In genomic region chr5:177546262-177546741, GRCh38 we compare ENCODE assay signal across 8 cellular contexts. TPM values are rescaled to one million over a fixed set of nuclear protein-coding genes. Genes with fewer than 3 reads are reported as not detected.
DNase-seq lines count a peak whose midpoint lies in the region; ATAC-seq, FAIRE-seq and TF ChIP-seq lines count a peak whose summit lies in the region.

No MANE protein-coding gene starts in this region.

- peak; percentile 77 for ATAC-seq in body of pancreas

- TF ChIP-seq CTCF in AG04449 (IDR thresholded peaks at IDR 0.05; ENCODE audit: insufficient read depth, low read length, missing control alignments) (peak; percentile 17), body of pancreas (IDR thresholded peaks at IDR 0.05) (peak in 1 of 7 experiments; percentile 10), kidney epithelial cell (IDR thresholded peaks at IDR 0.05; ENCODE audit: insufficient read depth, low read length, poor library complexity, severe bottlenecking) (peak; percentile 5)

- POLR2A ChIA-PET in AG04449 (lab: Yijun Ruan, JAX) = interaction anchor here (1.0 to 2.6 kb wide), 7 partner anchors 9 to 98 kb away, joined by 4 to 29 read pairs (median 13); partner anchors contain the start of genes B4GALT7, DDX41 and PDLIM7

- H3K27ac ChIP-seq in HUES64 (ENCODE audit: low read depth, low read length) (peak overlapping the region; percentile 1; the same call in 1 of the 2 replicates), body of pancreas (peak overlapping the region in 3 of 4 donors; percentile 49 to 64 (median 51)), temporal lobe (ENCODE audit: low read depth, low read length) (peak overlapping the region; percentile 52), small intestine (ENCODE audit: low read depth in 1 of 2, low read length in 1 of 2) (peak overlapping the region in 1 of 2 donors; percentile 83)

- H3K4me3 ChIP-seq in AG04449 (ENCODE audit: low read depth, low read length) (no peak overlapping the region), HUES64 (ENCODE audit: low read length) (no peak overlapping the region), body of pancreas (no peak overlapping the region), kidney epithelial cell (ENCODE audit: low read depth, low read length) (no peak overlapping the region), small intestine (ENCODE audit: low read depth in 1 of 2, low read length in 2 of 2) (no peak overlapping the region)

- H3K36me3 ChIP-seq in HUES64 (ENCODE audit: insufficient read depth, low read length) (peaks cover 21% of the 10 kb centered on the region), body of pancreas (replicated peaks in 1 of 2; ENCODE audit: insufficient read depth in 1 of 2, low read depth in 2 of 2) (no peaks in the 10 kb centered on the region), kidney epithelial cell (ENCODE audit: control insufficient read depth, insufficient read depth, low read length) (no peaks in the 10 kb centered on the region), small intestine (ENCODE audit: control insufficient read depth in 2 of 2, insufficient read depth in 2 of 2, low read length in 2 of 2) (peaks cover 0 to 2% of the 10 kb centered on the region in 2 donors)

- TF ChIP-seq POLR2A in body of pancreas (IDR thresholded peaks at IDR 0.05) = no peak

- peak; percentile 94 for DNase-seq in AG04449 (ENCODE audit: low read depth, low spot score)
- peak in 3 of 4 donors; percentile 26 to 62 (median 58) for DNase-seq in body of pancreas
- peak; percentile 93 for DNase-seq in kidney epithelial cell (ENCODE audit: low read depth)
- no peak for DNase-seq in T-helper 1 cell
- no peak for DNase-seq in cerebellar cortex (ENCODE audit: low spot score)
- no peak for DNase-seq in small intestine

- CTCF ChIA-PET in AG04449 (lab: Yijun Ruan, JAX) = interaction anchor here (1.1 to 2.7 kb wide), 6 partner anchors 9 to 61 kb away, joined by 3 to 15 read pairs (median 6); partner anchors contain the start of gene TMED9

- H3K9ac ChIP-seq in HUES64 (ENCODE audit: low read depth, low read length) = no peak overlapping the region

- intact Hi-C loops in body of pancreas (cut with DNase I) = no loop called here

- peaks cover 10% of the 10 kb centered on the region; the same call in 1 of the 2 replicates for H3K4me1 ChIP-seq in HUES64 (ENCODE audit: insufficient read depth, low read length)
- peaks cover 46% of the 10 kb centered on the region for H3K4me1 ChIP-seq in body of pancreas
- peaks cover 0 to 2% of the 10 kb centered on the region in 2 donors for H3K4me1 ChIP-seq in small intestine (ENCODE audit: control insufficient read depth in 2 of 2, insufficient read depth in 1 of 2, low read depth in 1 of 2, low read length in 1 of 2)

- no peak for FAIRE-seq in small intestine (lab: Jason Lieb, UNC)

- WGBS in HUES64 = 85% methylated on average over 1 of the region's 1 CpG
- 67 to 71% methylated on average over 1 of the region's 1 CpG for WGBS in body of pancreas, 2 donors
- 78 to 91% (median 78%) methylated on average over 1 of the region's 1 CpG for WGBS in small intestine, 3 donors

- no peaks in the 10 kb centered on the region for H3K27me3 ChIP-seq in HUES64 (ENCODE audit: insufficient read depth, low read length)
- no peaks in the 10 kb centered on the region for H3K27me3 ChIP-seq in body of pancreas
- H3K27me3 ChIP-seq in kidney epithelial cell (ENCODE audit: control insufficient read depth, insufficient read depth, low read length) = no peaks in the 10 kb centered on the region
- H3K27me3 ChIP-seq in small intestine (ENCODE audit: control insufficient read depth in 2 of 2, insufficient read depth in 2 of 2, low read length in 2 of 2) = no peaks in the 10 kb centered on the region

- H3K9me3 ChIP-seq in HUES64 (ENCODE audit: insufficient read depth, low read depth, low read length) (no peaks in the 10 kb centered on the region), body of pancreas (no peaks in the 10 kb centered on the region), small intestine (ENCODE audit: control insufficient read depth, low read depth) (no peaks in the 10 kb centered on the region)

RNA-seq across cellular contexts. Expression of gene FAM193B, which starts 8.1 kb away (rescaled TPM):
- 46.4 TPM for polyA plus RNA-seq in HUES64 (2013, experiment 1 of 2)
- polyA plus RNA-seq in HUES64 (2013, experiment 2 of 2) = 37.8 TPM
- total RNA-seq in body of pancreas = 100 to 1,000 TPM in 1 of 2 donors, 10 to 100 TPM in 1; 79.9 to 133 TPM
- 21.9 and 29.5 TPM in 2 replicates for total RNA-seq in kidney epithelial cell
- total RNA-seq in temporal lobe = 35.7 TPM
- 100 to 1,000 TPM in 2 of 3 donors, 10 to 100 TPM in 1; 68.7 to 336 (median 239) TPM for polyA plus RNA-seq in small intestine

RNA-seq across cellular contexts. Expression of gene DDX41, which starts 29.5 kb away (rescaled TPM):
- polyA plus RNA-seq in HUES64 (2013, experiment 1 of 2) = 72.2 TPM
- 64.1 TPM for polyA plus RNA-seq in HUES64 (2013, experiment 2 of 2)
- total RNA-seq in body of pancreas (100 to 1,000 TPM in 1 of 2 donors, 10 to 100 TPM in 1; 86.1 to 115 TPM), kidney epithelial cell (151 and 191 TPM in 2 replicates), temporal lobe (79.2 TPM)
- polyA plus RNA-seq in small intestine = 10 to 100 TPM; 81.9 to 93.0 (median 82.3) TPM

RNA-seq across cellular contexts. Expression of gene DOK3, which starts 36.7 kb away (rescaled TPM):
- polyA plus RNA-seq in HUES64 (2013, experiment 1 of 2) = 6.6 TPM
- polyA plus RNA-seq in HUES64 (2013, experiment 2 of 2) = 3.0 TPM
- 1 to 10 TPM; 3.3 to 5.4 TPM for total RNA-seq in body of pancreas
- 1.1 TPM in 2 replicates for total RNA-seq in kidney epithelial cell
- total RNA-seq in temporal lobe = 3.7 TPM
- 1 to 10 TPM; 3.1 to 6.0 (median 4.1) TPM for polyA plus RNA-seq in small intestine

RNA-seq across cellular contexts. Expression of gene TMED9, which starts 45.7 kb away (rescaled TPM):
- 121 TPM for polyA plus RNA-seq in HUES64 (2013, experiment 1 of 2)
- 120 TPM for polyA plus RNA-seq in HUES64 (2013, experiment 2 of 2)
- total RNA-seq in body of pancreas (100 to 1,000 TPM in 1 of 2 donors, 10 to 100 TPM in 1; 82.2 to 155 TPM), kidney epithelial cell (163 and 175 TPM in 2 replicates), temporal lobe (33.2 TPM)
- polyA plus RNA-seq in small intestine = 100 to 1,000 TPM in 1 of 3 donors, 10 to 100 TPM in 2; 34.9 to 183 (median 44.6) TPM

RNA-seq across cellular contexts. Expression of gene PDLIM7, which starts 48.9 kb away (rescaled TPM):
- polyA plus RNA-seq in HUES64 (2013, experiment 1 of 2) = 118 TPM
- 108 TPM for polyA plus RNA-seq in HUES64 (2013, experiment 2 of 2)
- total RNA-seq in body of pancreas (10 to 100 TPM in 1 of 2 donors, 1 to 10 TPM in 1; 7.3 to 15.8 TPM), kidney epithelial cell (467 and 551 TPM in 2 replicates), temporal lobe (10.3 TPM)
- polyA plus RNA-seq in small intestine = 10 to 100 TPM in 1 of 3 donors, 1 to 10 TPM in 2; 3.8 to 44.4 (median 8.9) TPM

Comparison
In these comparisons a context has a peak if more than half of its experiments do, and no peak if none do; other contexts are left out.
1. DNase-seq: peak in AG04449 (single experiment), body of pancreas (3 of 4) and kidney epithelial cell (single experiment); none in T-helper 1 cell (0 of 5), cerebellar cortex (single experiment) and small intestine (single experiment).